In the genomic region with DNA sequence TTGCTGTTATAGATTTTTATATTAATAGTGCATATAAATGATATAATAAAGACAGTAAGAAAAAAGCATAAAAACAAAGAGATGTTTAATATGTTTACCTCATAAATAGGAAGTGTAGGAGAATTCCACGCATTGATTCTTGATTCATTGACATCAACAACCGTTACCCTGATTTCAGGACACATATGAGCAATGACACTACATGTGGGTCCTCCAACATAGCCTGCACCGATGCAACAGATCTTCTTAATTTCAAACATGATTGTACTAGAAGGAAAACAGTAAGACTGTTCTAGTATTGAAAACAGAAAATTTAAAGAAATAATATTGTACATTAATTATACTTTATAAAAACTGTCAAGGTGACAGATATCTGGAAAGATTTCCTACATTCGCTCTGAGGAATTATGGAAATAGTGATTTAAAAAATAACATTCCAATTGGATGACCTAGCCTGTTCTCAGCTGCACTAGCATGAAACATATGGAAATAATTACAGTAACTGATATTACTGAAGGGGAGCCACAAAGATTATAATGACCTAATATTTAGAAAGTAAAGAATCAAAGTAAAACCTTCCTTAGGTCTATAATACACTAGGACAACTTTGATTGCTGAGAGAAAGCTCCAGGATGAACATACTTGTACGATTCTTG, we compare ENCODE assay signal across 19 cellular contexts. TPM values are rescaled to one million over a fixed set of nuclear protein-coding genes. Genes with fewer than 3 reads are reported as not detected.
DNase-seq lines count a peak whose midpoint lies in the region; ATAC-seq and TF ChIP-seq lines count a peak whose summit lies in the region.
"Had no signal": no experiment of that assay in that cellular context is flagged by ENCODE, and none has a peak within 500 bp of the region (broad histone marks: within the 10 kb centered on the region; RNA-seq: fewer than 3 reads in every experiment).

No MANE protein-coding gene starts in this region.

- H3K27me3 ChIP-seq in suprapubic skin: no peaks in the 10 kb centered on the region
- H3K27me3 ChIP-seq: cardiac muscle cell, MG63, pancreas, Peyer's patch had no signal

- TF ChIP-seq EP300 in suprapubic skin (IDR thresholded peaks at IDR 0.05): no peak

- peak overlapping the region; percentile 69 for H3K27ac ChIP-seq in suprapubic skin
- H3K27ac ChIP-seq: cardiac muscle cell, Peyer's patch had no signal

- peaks cover 16% of the 10 kb centered on the region for H3K36me3 ChIP-seq in suprapubic skin

- H3K4me3 ChIP-seq in fibroblast of the aortic adventitia (ENCODE audit: low read depth, low read length) (peak overlapping the region; percentile 36), suprapubic skin (no peak overlapping the region)
- H3K4me3 ChIP-seq: cardiac muscle cell, MG63, pancreas, Peyer's patch had no signal

- no peak for ATAC-seq in HG02610 (IDR thresholded peaks at IDR 0.05; ENCODE audit: unreplicated experiment)
- ATAC-seq: T-cell had no signal

- peaks cover 16% of the 10 kb centered on the region for H3K4me1 ChIP-seq in suprapubic skin

- TF ChIP-seq POLR2A in suprapubic skin (IDR thresholded peaks at IDR 0.05): no peak

- H3K9me3 ChIP-seq in suprapubic skin: no peaks in the 10 kb centered on the region
- H3K9me3 ChIP-seq: MG63, pancreas, Peyer's patch had no signal

- peak; percentile 75 for DNase-seq in GM03348 (ENCODE audit: low spot score)
- peak; percentile 55 for DNase-seq in amniotic stem cell (lab: John Stamatoyannopoulos, UW)
- peak; percentile 83 for DNase-seq in fibroblast of the aortic adventitia (ENCODE audit: low read depth)
- no peak for DNase-seq in suprapubic skin (ENCODE audit: low spot score in 2 of 2)
- no peak for DNase-seq in activated naive CD4-positive, alpha-beta T cell treated with Interleukin-2 at 50 U/mL for 16 hours
- no peak for DNase-seq in central memory CD4-positive, alpha-beta T cell
- no peak for DNase-seq in stimulated activated CD4-positive, alpha-beta T cell treated with anti-CD3 and anti-CD28 coated beads, Interleukin-1b, Interleukin-23, amount 100 ng/mL, for 48 hours
- DNase-seq: activated CD4-positive, CD25-positive, alpha-beta regulatory T cell; activated naive CD4-positive, alpha-beta T cell; MG63; midbrain; NCI-H2029 treated with DMSO at 0.1 percent for 48 hours; NCI-H526; pancreas; Peyer's patch; stimulated activated CD4-positive, alpha-beta T cell treated with anti-CD3 and anti-CD28 coated beads, Interleukin-12 subunit alpha, Interleukin-12 subunit beta, amount 100 ng/mL, for 4 hours; T-cell had no signal

- TF ChIP-seq CTCF in fibroblast of the aortic adventitia (IDR thresholded peaks at IDR 0.05; ENCODE audit: insufficient read depth, low read length): no peak
- no peak for TF ChIP-seq CTCF in suprapubic skin (IDR thresholded peaks at IDR 0.05)

- 58% methylated on average over 5 of the region's 5 CpGs for WGBS in suprapubic skin

RNA-seq across cellular contexts. Expression of gene UGDH, which starts 5.9 kb away (rescaled TPM):
- total RNA-seq in fibroblast of the aortic adventitia (ENCODE audit: low replicate concordance): 194 and 361 TPM in 2 replicates
- 10 to 100 TPM; 20.6 to 28.7 (median 24.3) TPM for total RNA-seq in suprapubic skin

Comparison
In these comparisons a context has a peak if more than half of its experiments do, and no peak if none do; other contexts are left out.
1. DNase-seq: peak in GM03348 (single experiment), amniotic stem cell (single experiment) and fibroblast of the aortic adventitia (single experiment); none in suprapubic skin (0 of 2), activated naive CD4-positive, alpha-beta T cell treated with Interleukin-2 at 50 U/mL for 16 hours (single experiment), central memory CD4-positive, alpha-beta T cell (single experiment) and stimulated activated CD4-positive, alpha-beta T cell treated with anti-CD3 and anti-CD28 coated beads, Interleukin-1b, Interleukin-23, amount 100 ng/mL, for 48 hours (single experiment).